Comparison of ENCODE assay signal across 13 cellular contexts in the genomic region with DNA sequence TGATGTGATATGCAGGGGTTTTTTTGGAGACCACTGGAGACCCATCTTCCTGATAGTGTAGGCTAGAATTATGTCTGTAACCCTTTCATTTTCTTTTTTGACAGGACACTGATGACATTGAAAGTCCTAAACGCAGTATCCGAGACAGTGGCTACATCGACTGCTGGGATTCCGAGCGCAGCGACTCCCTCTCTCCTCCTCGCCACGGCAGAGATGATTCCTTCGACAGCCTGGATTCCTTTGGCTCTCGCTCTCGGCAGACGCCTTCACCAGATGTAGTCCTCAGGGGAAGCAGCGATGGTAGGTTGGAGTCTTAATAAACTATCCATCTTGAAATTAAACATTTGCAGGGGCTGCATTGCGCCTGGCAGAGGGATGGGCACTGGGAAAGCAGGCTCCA.
DNase-seq lines count a peak whose midpoint lies in the region; ATAC-seq and TF ChIP-seq lines count a peak whose summit lies in the region.
"Had no signal": no experiment of that assay in that cellular context is flagged by ENCODE, and none has a peak within 500 bp of the region (broad histone marks: within the 10 kb centered on the region; RNA-seq: fewer than 3 reads in every experiment).

No MANE protein-coding gene starts in this region.

- no peak overlapping the region for H3K9ac ChIP-seq in neural progenitor cell

- intact Hi-C loops in heart left ventricle (cut with DNase I), result loop anchor here in 5 of 10 donors (2.0 to 10.0 kb wide), 6 partner anchors 41 to 256 kb away; partner anchors contain the start of gene LIMCH1 (in 2 of the 5)

- H3K4me1 ChIP-seq in heart left ventricle (peaks cover 0 to 43% (median 32%) of the 10 kb centered on the region in 12 donors), neural progenitor cell (peaks cover 16% of the 10 kb centered on the region), urinary bladder (ENCODE audit: insufficient read depth) (no peaks in the 10 kb centered on the region)

- no peaks in the 10 kb centered on the region for H3K36me3 Mint-ChIP-seq in neural progenitor cell
- H3K36me3 Mint-ChIP-seq in activated naive CD8-positive, alpha-beta T cell treated with anti-CD3 and anti-CD28 coated beads, Interleukin-2, amount 50 U/mL, for 24 hours (ENCODE audit: low read depth), result no peaks in the 10 kb centered on the region
- H3K36me3 Mint-ChIP-seq: activated naive CD8-positive, alpha-beta T cell had no signal

- H3K9me3 Mint-ChIP-seq in neural progenitor cell, result no peaks in the 10 kb centered on the region
- no peaks in the 10 kb centered on the region for H3K9me3 Mint-ChIP-seq in activated naive CD8-positive, alpha-beta T cell treated with anti-CD3 and anti-CD28 coated beads, Interleukin-2, amount 50 U/mL, for 24 hours
- H3K9me3 Mint-ChIP-seq: activated CD8-positive, alpha-beta T cell treated with anti-CD3 and anti-CD28 coated beads for 36 hours; effector memory CD8-positive, alpha-beta T cell had no signal

- H3K9me3 ChIP-seq in heart left ventricle (no peaks in the 10 kb centered on the region), neural progenitor cell (ENCODE audit: low read depth) (no peaks in the 10 kb centered on the region)

- no peaks in the 10 kb centered on the region for H3K27me3 ChIP-seq in heart left ventricle
- H3K27me3 ChIP-seq in neural progenitor cell, result peaks cover 17% of the 10 kb centered on the region

- H3K4me2 ChIP-seq in neural progenitor cell, result peak overlapping the region; percentile 64

- H4K20me1 ChIP-seq in neural progenitor cell (ENCODE audit: low read depth), result no peaks in the 10 kb centered on the region

- peak; percentile 17 for DNase-seq in NCI-H2227 treated with DMSO at 0.1 percent for 48 hours (lab: John Stamatoyannopoulos, UW)
- no peak for DNase-seq in NCI-H2227 (lab: John Stamatoyannopoulos, UW; ENCODE audit: unreplicated experiment)
- DNase-seq in heart left ventricle, result peak in 1 of 5 donors; percentile 30
- peak; percentile 45 for DNase-seq in neural progenitor cell (ENCODE audit: low spot score)
- DNase-seq in activated CD8-positive, alpha-beta memory T cell treated with anti-CD3 and anti-CD28 coated beads for 24 hours, result no peak
- DNase-seq in activated naive CD8-positive, alpha-beta T cell treated with anti-CD3 and anti-CD28 coated beads, Interleukin-2, amount 50 U/mL, for 24 hours, result no peak
- no peak for DNase-seq in NCI-H1417 (lab: John Stamatoyannopoulos, UW)
- DNase-seq: activated CD8-positive, alpha-beta T cell treated with anti-CD3 and anti-CD28 coated beads for 36 hours; DMS79; effector memory CD8-positive, alpha-beta T cell; SW 1271 had no signal

- H3K4me3 ChIP-seq in heart left ventricle (peak overlapping the region in 9 of 12 donors; percentile 10 to 52 (median 29)), neural progenitor cell (peak overlapping the region; percentile 15), urinary bladder (ENCODE audit: low read depth, low read length) (peak overlapping the region; percentile 5)

- peaks cover 37% of the 10 kb centered on the region for H3K4me1 Mint-ChIP-seq in neural progenitor cell
- no peaks in the 10 kb centered on the region for H3K4me1 Mint-ChIP-seq in activated naive CD8-positive, alpha-beta T cell treated with anti-CD3 and anti-CD28 coated beads, Interleukin-2, amount 50 U/mL, for 24 hours

- TF ChIP-seq POLR2A in heart left ventricle (IDR thresholded peaks at IDR 0.05), result no peak

- H3K27ac ChIP-seq in heart left ventricle (peak overlapping the region; percentile 0 to 83 (median 68)), neural progenitor cell (no peak overlapping the region), urinary bladder (ENCODE audit: low read depth) (no peak overlapping the region)

- peak overlapping the region; percentile 80 for H3K4me3 Mint-ChIP-seq in neural progenitor cell
- no peak overlapping the region for H3K4me3 Mint-ChIP-seq in activated naive CD8-positive, alpha-beta T cell treated with anti-CD3 and anti-CD28 coated beads, Interleukin-2, amount 50 U/mL, for 24 hours
- H3K4me3 Mint-ChIP-seq: activated CD8-positive, alpha-beta T cell treated with anti-CD3 and anti-CD28 coated beads for 36 hours; activated naive CD8-positive, alpha-beta T cell; effector memory CD8-positive, alpha-beta T cell had no signal

- peaks cover 14% of the 10 kb centered on the region for H3F3A ChIP-seq in neural progenitor cell (ENCODE audit: low read depth)

- peak overlapping the region; percentile 43 for H2AFZ ChIP-seq in neural progenitor cell (replicated peaks)

- 39 to 51% (median 42%) methylated on average over 13 to 14 of the region's 14 CpGs for WGBS in heart left ventricle, 4 donors
- 29% methylated on average over 14 of the region's 14 CpGs for WGBS in urinary bladder

- ATAC-seq in heart left ventricle, result peak in 2 of 4 donors; percentile 41 to 46
- no peak for ATAC-seq in activated naive CD8-positive, alpha-beta T cell treated with anti-CD3 and anti-CD28 coated beads, Interleukin-2, amount 50 U/mL, for 24 hours
- ATAC-seq: activated CD8-positive, alpha-beta T cell treated with anti-CD3 and anti-CD28 coated beads for 36 hours; effector memory CD8-positive, alpha-beta T cell had no signal

- H3K79me2 ChIP-seq in neural progenitor cell (ENCODE audit: low read depth), result no peaks in the 10 kb centered on the region

- TF ChIP-seq CTCF in heart left ventricle (IDR thresholded peaks at IDR 0.05) (no peak), neural progenitor cell (IDR thresholded peaks at IDR 0.05) (no peak)

- peaks cover 4% of the 10 kb centered on the region for H3K27me3 Mint-ChIP-seq in neural progenitor cell (ENCODE audit: insufficient read depth, low read depth)
- peaks cover 3% of the 10 kb centered on the region for H3K27me3 Mint-ChIP-seq in activated naive CD8-positive, alpha-beta T cell treated with anti-CD3 and anti-CD28 coated beads, Interleukin-2, amount 50 U/mL, for 24 hours
- H3K27me3 Mint-ChIP-seq: effector memory CD8-positive, alpha-beta T cell had no signal

- H3K36me3 ChIP-seq in heart left ventricle (peaks cover 0 to 46% (median 4%) of the 10 kb centered on the region in 9 donors), neural progenitor cell (no peaks in the 10 kb centered on the region), urinary bladder (ENCODE audit: insufficient read depth) (no peaks in the 10 kb centered on the region)

- no peak overlapping the region for H3K27ac Mint-ChIP-seq in neural progenitor cell
- H3K27ac Mint-ChIP-seq in activated naive CD8-positive, alpha-beta T cell treated with anti-CD3 and anti-CD28 coated beads, Interleukin-2, amount 50 U/mL, for 24 hours, result no peak overlapping the region
- H3K27ac Mint-ChIP-seq: activated CD8-positive, alpha-beta T cell treated with anti-CD3 and anti-CD28 coated beads for 36 hours; activated naive CD8-positive, alpha-beta T cell; effector memory CD8-positive, alpha-beta T cell had no signal

Comparison
In these comparisons a context has a peak if more than half of its experiments do, and no peak if none do; other contexts are left out.
1. DNase-seq: peak in NCI-H2227 treated with DMSO at 0.1 percent for 48 hours (single experiment) and neural progenitor cell (single experiment); none in NCI-H2227 (single experiment), activated CD8-positive, alpha-beta memory T cell treated with anti-CD3 and anti-CD28 coated beads for 24 hours (single experiment), activated naive CD8-positive, alpha-beta T cell treated with anti-CD3 and anti-CD28 coated beads, Interleukin-2, amount 50 U/mL, for 24 hours (single experiment) and NCI-H1417 (0 of 3).
2. H3K27ac ChIP-seq: peak in heart left ventricle (12 of 12); none in neural progenitor cell (single experiment) and urinary bladder (single experiment).
3. Peak in every context shown above with its lines, with median percentiles within 50 percentile points of each other: H3K4me3 ChIP-seq.